In the genomic region with DNA sequence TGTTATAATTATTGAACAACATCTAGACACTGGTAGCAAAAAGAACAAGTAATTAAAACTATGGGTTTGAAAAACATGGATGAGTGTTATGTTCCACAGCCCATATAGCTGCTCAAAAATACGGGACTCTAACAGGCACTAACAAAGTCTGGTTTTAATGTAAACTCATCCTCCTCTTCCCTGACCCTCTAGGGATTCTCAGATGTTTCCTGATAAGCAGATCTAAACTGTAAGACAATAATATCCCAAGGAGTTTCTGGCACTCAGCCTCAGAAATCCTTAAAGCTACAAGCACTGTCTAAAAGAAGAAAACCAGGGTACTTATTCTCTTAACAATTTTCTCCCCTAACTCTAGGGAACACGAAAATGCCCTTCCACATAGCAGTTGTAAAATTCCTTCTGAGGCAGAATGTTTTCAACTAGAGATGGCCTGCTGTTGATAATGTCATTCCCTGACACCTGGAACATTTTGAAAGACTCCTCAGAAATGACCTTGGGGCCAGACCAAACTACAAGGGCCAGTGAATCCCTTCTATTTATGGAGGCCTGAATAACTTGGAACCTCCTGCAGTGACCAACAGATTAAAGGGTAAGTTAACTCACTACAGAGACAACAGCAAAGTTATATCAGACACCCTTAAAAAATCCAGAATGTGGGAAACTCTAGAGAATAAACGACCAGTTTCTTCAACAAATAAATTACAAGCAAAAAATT, we compare ENCODE assay signal across 11 cellular contexts. TPM values are rescaled to one million over a fixed set of nuclear protein-coding genes. Genes with fewer than 3 reads are reported as not detected.
A peak's percentile ranks its signal among the peaks of the same experiment; 100 is the strongest.
DNase-seq lines count a peak whose midpoint lies in the region; ATAC-seq and TF ChIP-seq lines count a peak whose summit lies in the region.
"Had no signal": no experiment of that assay in that cellular context is flagged by ENCODE, and none has a peak within 500 bp of the region (broad histone marks: within the 10 kb centered on the region; RNA-seq: fewer than 3 reads in every experiment).

No MANE protein-coding gene starts in this region.

- DNase-seq in ELR (ENCODE audit: low read depth) (peak; percentile 45), SK-N-SH (no peak), foreskin keratinocyte (no peak), T-helper 17 cell (no peak), T-cell (no peak)
- DNase-seq: activated naive CD4-positive, alpha-beta T cell treated with Interleukin-2 at 50 U/mL for 16 hours; Caco-2; NCI-H1694 treated with DMSO at 0.1 percent for 48 hours had no signal

- TF ChIP-seq CTCF in SK-N-SH (IDR thresholded peaks at IDR 0.05) (no peak), foreskin keratinocyte (conservative IDR thresholded peaks at IDR 0.05) (no peak)

- H3K27ac ChIP-seq in SK-N-SH (ENCODE audit: low read depth in 2 of 2, low read length in 1 of 2) = peak overlapping the region; percentile 55 to 83
- H3K27ac ChIP-seq in foreskin keratinocyte = peak overlapping the region; percentile 23
- peak overlapping the region; percentile 50 for H3K27ac ChIP-seq in rectal smooth muscle tissue (ENCODE audit: low read depth, low read length)

- H3K27me3 ChIP-seq in SK-N-SH (ENCODE audit: insufficient read depth) (no peaks in the 10 kb centered on the region), foreskin keratinocyte (no peaks in the 10 kb centered on the region), rectal smooth muscle tissue (ENCODE audit: control insufficient read depth, insufficient read depth, low read length) (no peaks in the 10 kb centered on the region)

- H3K9me3 ChIP-seq in SK-N-SH (no peaks in the 10 kb centered on the region), T-helper 17 cell (ENCODE audit: control insufficient read depth, low read length, poor library complexity, severe bottlenecking) (no peaks in the 10 kb centered on the region)
- H3K9me3 ChIP-seq: Caco-2 had no signal

- peak; percentile 31 to 51; a peak in 1 of 4 replicates for TF ChIP-seq EP300 in SK-N-SH (IDR thresholded peaks at IDR 0.05; ENCODE audit: borderline replicate concordance in 1 of 2, low read depth in 1 of 2, low read length in 1 of 2)

- no peak for TF ChIP-seq RAD21 in SK-N-SH (IDR thresholded peaks at IDR 0.05; ENCODE audit: low read length)

- CTCF ChIA-PET in SK-N-SH (lab: Yijun Ruan, JAX) (interaction anchor here (8.5 kb wide), 1 partner anchor 13 kb away, joined by 64 read pairs; a partner anchor contains a TSS), T-cell (lab: Charles Lee) (no interaction called here)

- H2AFZ ChIP-seq in SK-N-SH (ENCODE audit: low read depth) = no peak overlapping the region

- POLR2A ChIA-PET in SK-N-SH (lab: Yijun Ruan, JAX) = interaction anchor here (0.7 kb wide), 1 partner anchor 1721 kb away, joined by 3 read pairs; no protein-coding TSS in a partner anchor
- POLR2A ChIA-PET in T-cell (lab: Charles Lee) = no interaction called here

- WGBS in SK-N-SH (ENCODE audit: low lambda C conversion rate) = 17% methylated on average over 3 of the region's 3 CpGs

- H3K36me3 Mint-ChIP-seq in T-helper 17 cell (ENCODE audit: low read depth) (no peaks in the 10 kb centered on the region), T-cell (peaks cover 15% of the 10 kb centered on the region)

- H3K9ac ChIP-seq in SK-N-SH = peak overlapping the region; percentile 42; the same call in 1 of the 2 replicates
- H3K9ac ChIP-seq in rectal smooth muscle tissue (ENCODE audit: low read length) = no peak overlapping the region

- H3K4me1 Mint-ChIP-seq in T-helper 17 cell (peaks cover 17% of the 10 kb centered on the region), T-cell (peaks cover 17 to 25% (median 19%) of the 10 kb centered on the region in 3 donors)

- peaks cover 30% of the 10 kb centered on the region for H3F3A ChIP-seq in SK-N-SH (replicated peaks; ENCODE audit: insufficient read depth)

- H3K4me1 ChIP-seq in SK-N-SH (ENCODE audit: control insufficient read depth in 1 of 2, insufficient read depth in 2 of 2, low read depth in 1 of 2, low read length in 1 of 2) = peaks cover 4 to 52% of the 10 kb centered on the region in 2 experiments
- peaks cover 18% of the 10 kb centered on the region for H3K4me1 ChIP-seq in foreskin keratinocyte
- H3K4me1 ChIP-seq in rectal smooth muscle tissue (ENCODE audit: control insufficient read depth, insufficient read depth, low read length) = peaks cover 51% of the 10 kb centered on the region

- H3K27ac Mint-ChIP-seq in T-helper 17 cell = no peak overlapping the region
- H3K27ac Mint-ChIP-seq in T-cell = no peak overlapping the region

- H3K4me3 Mint-ChIP-seq in T-helper 17 cell (no peak overlapping the region), T-cell (no peak overlapping the region)

- ATAC-seq in foreskin keratinocyte = no peak
- ATAC-seq in T-helper 17 cell = no peak
- no peak for ATAC-seq in GM21619 (IDR thresholded peaks at IDR 0.05; ENCODE audit: unreplicated experiment)
- no peak for ATAC-seq in T-cell (replicated peaks in 1 of 4)
- no peak for ATAC-seq in HG03135 (IDR thresholded peaks at IDR 0.05; ENCODE audit: unreplicated experiment)

- H3K9me3 Mint-ChIP-seq in T-cell = no peaks in the 10 kb centered on the region

- H4K20me1 ChIP-seq in SK-N-SH (ENCODE audit: insufficient read depth) = peaks cover 88% of the 10 kb centered on the region

- H3K9me2 ChIP-seq in SK-N-SH = no peaks in the 10 kb centered on the region

- peaks cover 3 to 59% of the 10 kb centered on the region in 2 experiments for H3K36me3 ChIP-seq in SK-N-SH (replicated peaks in 1 of 2; ENCODE audit: control insufficient read depth in 1 of 2, insufficient read depth in 2 of 2, low read length in 1 of 2)
- H3K36me3 ChIP-seq in rectal smooth muscle tissue (ENCODE audit: control insufficient read depth, insufficient read depth, low read length) = no peaks in the 10 kb centered on the region

- H3K79me2 ChIP-seq in SK-N-SH (ENCODE audit: insufficient read depth) = peaks cover 100% of the 10 kb centered on the region

- H3K4me3 ChIP-seq in SK-N-SH (ENCODE audit: low read depth in 2 of 2, low read length in 1 of 2) (0 out of 4 replicates have a peak overlapping the region, but pooled peaks of 1 of the 2 experiments have one; percentile 14), rectal smooth muscle tissue (ENCODE audit: low read length) (peak overlapping the region; percentile 13)

- H3K27me3 Mint-ChIP-seq in T-helper 17 cell = peaks cover 5% of the 10 kb centered on the region
- H3K27me3 Mint-ChIP-seq in T-cell = peaks cover 0 to 1% of the 10 kb centered on the region in 2 donors

- peak overlapping the region; percentile 56 for H3K4me2 ChIP-seq in SK-N-SH

TF ChIP-seq in SK-N-SH, 30 proteins besides CTCF, POLR2A, EP300 and RAD21 (continues in another document):
- TF ChIP-seq YY1 (IDR thresholded peaks at IDR 0.05; ENCODE audit: low read depth) (no peak), EZH2phosphoT487 (IDR thresholded peaks at IDR 0.05; ENCODE audit: borderline replicate concordance, low read depth) (no peak), FOSL2 (IDR thresholded peaks at IDR 0.05; ENCODE audit: borderline replicate concordance, low read depth) (no peak), FOXJ3 (CRISPR knock-in tag; IDR thresholded peaks at IDR 0.05) (no peak), MXI1 (IDR thresholded peaks at IDR 0.05; ENCODE audit: low read depth, low read length) (no peak), MEF2A (IDR thresholded peaks at IDR 0.05; ENCODE audit: borderline replicate concordance, low read depth) (peak; percentile 44), POLR2AphosphoS5 (IDR thresholded peaks at IDR 0.05; ENCODE audit: low read depth, low read length) (peak; percentile 58; the same call in 1 of the 2 replicates), TAF1 (IDR thresholded peaks at IDR 0.05; ENCODE audit: borderline replicate concordance, low read depth, low read length) (no peak), SMC3 (IDR thresholded peaks at IDR 0.05; ENCODE audit: low read depth, low read length) (no peak), GATA2 (CRISPR knock-in tag; IDR thresholded peaks at IDR 0.05) (no peak), CHD2 (IDR thresholded peaks at IDR 0.05; ENCODE audit: low read length, partially characterized antibody) (no peak), TEAD4 (IDR thresholded peaks at IDR 0.05; ENCODE audit: borderline replicate concordance, insufficient read depth) (no peak)
- TF ChIP-seq, protein P1, sequence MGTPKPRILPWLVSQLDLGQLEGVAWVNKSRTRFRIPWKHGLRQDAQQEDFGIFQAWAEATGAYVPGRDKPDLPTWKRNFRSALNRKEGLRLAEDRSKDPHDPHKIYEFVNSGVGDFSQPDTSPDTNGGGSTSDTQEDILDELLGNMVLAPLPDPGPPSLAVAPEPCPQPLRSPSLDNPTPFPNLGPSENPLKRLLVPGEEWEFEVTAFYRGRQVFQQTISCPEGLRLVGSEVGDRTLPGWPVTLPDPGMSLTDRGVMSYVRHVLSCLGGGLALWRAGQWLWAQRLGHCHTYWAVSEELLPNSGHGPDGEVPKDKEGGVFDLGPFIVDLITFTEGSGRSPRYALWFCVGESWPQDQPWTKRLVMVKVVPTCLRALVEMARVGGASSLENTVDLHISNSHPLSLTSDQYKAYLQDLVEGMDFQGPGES (IDR thresholded peaks at IDR 0.05; ENCODE audit: low read depth, low read length) = no peak
- TF ChIP-seq, protein P2, sequence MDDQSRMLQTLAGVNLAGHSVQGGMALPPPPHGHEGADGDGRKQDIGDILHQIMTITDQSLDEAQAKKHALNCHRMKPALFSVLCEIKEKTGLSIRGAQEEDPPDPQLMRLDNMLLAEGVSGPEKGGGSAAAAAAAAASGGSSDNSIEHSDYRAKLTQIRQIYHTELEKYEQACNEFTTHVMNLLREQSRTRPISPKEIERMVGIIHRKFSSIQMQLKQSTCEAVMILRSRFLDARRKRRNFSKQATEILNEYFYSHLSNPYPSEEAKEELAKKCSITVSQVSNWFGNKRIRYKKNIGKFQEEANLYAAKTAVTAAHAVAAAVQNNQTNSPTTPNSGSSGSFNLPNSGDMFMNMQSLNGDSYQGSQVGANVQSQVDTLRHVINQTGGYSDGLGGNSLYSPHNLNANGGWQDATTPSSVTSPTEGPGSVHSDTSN (IDR thresholded peaks at IDR 0.05) = 0 out of 2 replicates have a peak, but pooled peaks have one; percentile 28

RNA-seq across cellular contexts. Expression of a gene that starts 12.7 kb away (rescaled TPM):
- polyA plus RNA-seq in SK-N-SH (2012; rRNA removed) = 36.0 and 40.2 TPM in 2 replicates
- polyA plus RNA-seq in SK-N-SH (2012; cell fraction: cytosol; rRNA removed) = 26.0 and 28.4 TPM in 2 replicates
- 82.1 and 97.2 TPM in 2 replicates for polyA plus RNA-seq in SK-N-SH (2012; cell fraction: nucleus; rRNA removed)
- 24.3 and 24.5 TPM in 2 replicates for total RNA-seq in foreskin keratinocyte
- polyA plus RNA-seq in foreskin keratinocyte = 9.4 and 10.1 TPM in 2 replicates
- total RNA-seq in T-helper 17 cell = 1 to 10 TPM; 2.1 to 2.5 TPM
- 1 to 10 TPM; 4.4 to 5.8 (median 4.6) TPM for total RNA-seq in T-cell
